In genomic region chr17:48563385-48563838, GRCh38 we compare ENCODE assay signal across 13 cellular contexts. TPM values are rescaled to one million over a fixed set of nuclear protein-coding genes. Genes with fewer than 3 reads are reported as not detected.
DNase-seq lines count a peak whose midpoint lies in the region; ATAC-seq and TF ChIP-seq lines count a peak whose summit lies in the region.
"Had no signal": no experiment of that assay in that cellular context is flagged by ENCODE, and none has a peak within 500 bp of the region (broad histone marks: within the 10 kb centered on the region; RNA-seq: fewer than 3 reads in every experiment).

No MANE protein-coding gene starts in this region.

- intact Hi-C loops in activated T-helper 2 cell treated with anti-CD3 and anti-CD28 coated beads, Interferon-gamma antibody, Interleukin-2, Interleukin-4, amounts not matched to agents 10 μg/mL and 5 μg/mL and 100 μg/mL, durations not matched to agents 14 hours and 24 hours and 36 hours (cut with micrococcal nuclease) = no loop called here

- peak overlapping the region; percentile 60 for H3K4me2 ChIP-seq in OCI-LY3 (ENCODE audit: low read length)
- H3K4me2 ChIP-seq in fibroblast of lung (ENCODE audit: extremely low read depth, insufficient read depth, low read length) = peak overlapping the region; percentile 60
- H3K4me2 ChIP-seq: BLaER1 had no signal

- no peaks in the 10 kb centered on the region for H3K9me3 ChIP-seq in OCI-LY3 (ENCODE audit: insufficient read depth, low read length)
- no peaks in the 10 kb centered on the region for H3K9me3 ChIP-seq in fibroblast of lung (ENCODE audit: control insufficient read depth, insufficient read depth, low read depth, low read length)
- H3K9me3 ChIP-seq: BLaER1 had no signal

- no peak for DNase-seq in AG10803 (ENCODE audit: low read depth)
- peak; percentile 49 to 75 for DNase-seq in fibroblast of lung (ENCODE audit: low read depth in 2 of 2)
- DNase-seq in progenitor cell of endocrine pancreas (ENCODE audit: low spot score, unreplicated experiment) = no peak
- DNase-seq in NOMO-1 treated with dmso at 0.1 percent for 144 hours (lab: John Stamatoyannopoulos, UW; ENCODE audit: unreplicated experiment) = no peak
- DNase-seq in activated T-cell treated with anti-CD3 and anti-CD28 coated beads, Interleukin-2, amount 50 U/mL, for 4 hours = no peak
- no peak for DNase-seq in activated T-helper 2 cell treated with anti-CD3 and anti-CD28 coated beads, Interferon-gamma antibody, Interleukin-2, Interleukin-4, amounts not matched to agents 10 μg/mL and 5 μg/mL and 100 μg/mL, durations not matched to agents 14 hours and 24 hours and 36 hours (ENCODE audit: low spot score)
- DNase-seq: effector CD4-positive, alpha-beta T cell; EL; hypothalamus had no signal

- H3K27me3 ChIP-seq in OCI-LY3 (ENCODE audit: low read depth, low read length) (no peaks in the 10 kb centered on the region), fibroblast of lung (ENCODE audit: control insufficient read depth, insufficient read depth, low read length) (no peaks in the 10 kb centered on the region)

- H3K9me3 Mint-ChIP-seq in progenitor cell of endocrine pancreas (ENCODE audit: low read depth) = no peaks in the 10 kb centered on the region
- H3K9me3 Mint-ChIP-seq in activated T-cell treated with anti-CD3 and anti-CD28 coated beads, Interleukin-2, amount 50 U/mL, for 4 hours = no peaks in the 10 kb centered on the region
- H3K9me3 Mint-ChIP-seq in activated T-helper 2 cell treated with anti-CD3 and anti-CD28 coated beads, Interferon-gamma antibody, Interleukin-2, Interleukin-4, amounts not matched to agents 10 μg/mL and 5 μg/mL and 100 μg/mL, durations not matched to agents 14 hours and 24 hours and 36 hours = no peaks in the 10 kb centered on the region

- H3K27ac ChIP-seq in OCI-LY3 (ENCODE audit: low read length) (peak overlapping the region; percentile 16; the same call in 1 of the 2 replicates), fibroblast of lung (ENCODE audit: insufficient read depth, low read length) (peak overlapping the region; percentile 1)
- H3K27ac ChIP-seq: BLaER1 had no signal

- H3K36me3 Mint-ChIP-seq in progenitor cell of endocrine pancreas (ENCODE audit: insufficient read depth) = no peaks in the 10 kb centered on the region
- no peaks in the 10 kb centered on the region for H3K36me3 Mint-ChIP-seq in activated T-cell treated with anti-CD3 and anti-CD28 coated beads, Interleukin-2, amount 50 U/mL, for 4 hours (ENCODE audit: insufficient read depth)
- H3K36me3 Mint-ChIP-seq in activated T-helper 2 cell treated with anti-CD3 and anti-CD28 coated beads, Interferon-gamma antibody, Interleukin-2, Interleukin-4, amounts not matched to agents 10 μg/mL and 5 μg/mL and 100 μg/mL, durations not matched to agents 14 hours and 24 hours and 36 hours (ENCODE audit: low read depth) = peaks cover 1% of the 10 kb centered on the region

- H3K4me1 ChIP-seq in OCI-LY3 (ENCODE audit: low read length) (peaks cover 37% of the 10 kb centered on the region), fibroblast of lung (ENCODE audit: control insufficient read depth, extremely low read depth, insufficient read depth, low read length) (peaks cover 60% of the 10 kb centered on the region)
- H3K4me1 ChIP-seq: BLaER1 had no signal

- H3K79me2 ChIP-seq in OCI-LY3 (ENCODE audit: low read length) = peaks cover 40% of the 10 kb centered on the region
- H3K79me2 ChIP-seq in fibroblast of lung (ENCODE audit: control insufficient read depth, insufficient read depth, low read length) = peaks cover 99% of the 10 kb centered on the region

- H2AFZ ChIP-seq in OCI-LY3 (ENCODE audit: low read depth, low read length) = no peak overlapping the region
- H2AFZ ChIP-seq in fibroblast of lung (ENCODE audit: low read length) = no peak overlapping the region

- no peak for ATAC-seq in activated T-cell treated with anti-CD3 and anti-CD28 coated beads, Interleukin-2, amount 50 U/mL, for 4 hours
- no peak for ATAC-seq in GM21515 (IDR thresholded peaks at IDR 0.05; ENCODE audit: unreplicated experiment)
- ATAC-seq: HCT116 had no signal

- H3K9ac ChIP-seq in OCI-LY3 (ENCODE audit: low read length) = peak overlapping the region; percentile 63
- H3K9ac ChIP-seq in fibroblast of lung (ENCODE audit: insufficient read depth, low read length) = no peak overlapping the region
- H3K9ac ChIP-seq: BLaER1 had no signal

- H3K36me3 ChIP-seq in OCI-LY3 (replicated peaks; ENCODE audit: low read depth, low read length) (peaks cover 25% of the 10 kb centered on the region), fibroblast of lung (ENCODE audit: control insufficient read depth, insufficient read depth, low read length) (peaks cover 15% of the 10 kb centered on the region)
- H3K36me3 ChIP-seq: BLaER1 had no signal

- TF ChIP-seq CTCF in AG10803 (conservative IDR thresholded peaks at IDR 0.05; ENCODE audit: low read length) = no peak
- TF ChIP-seq CTCF in OCI-LY3 (IDR thresholded peaks at IDR 0.05; ENCODE audit: low read depth, low read length) = no peak
- no peak for TF ChIP-seq CTCF in fibroblast of lung (conservative IDR thresholded peaks at IDR 0.05 in 1 of 2, IDR thresholded peaks at IDR 0.05 in 1 of 2; ENCODE audit: low read depth in 1 of 2, low read length in 2 of 2)
- no peak for TF ChIP-seq CTCF in progenitor cell of endocrine pancreas (IDR thresholded peaks at IDR 0.05; ENCODE audit: unreplicated experiment)

- H4K20me1 ChIP-seq in OCI-LY3 (ENCODE audit: insufficient read depth, low read length) (no peaks in the 10 kb centered on the region), fibroblast of lung (ENCODE audit: control insufficient read depth, extremely low read depth, insufficient read depth, low read length) (no peaks in the 10 kb centered on the region)

- H3K4me1 Mint-ChIP-seq in progenitor cell of endocrine pancreas (ENCODE audit: low read depth) = peaks cover 46% of the 10 kb centered on the region
- H3K4me1 Mint-ChIP-seq in activated T-cell treated with anti-CD3 and anti-CD28 coated beads, Interleukin-2, amount 50 U/mL, for 4 hours (ENCODE audit: low read depth) = peaks cover 5% of the 10 kb centered on the region
- peaks cover 7% of the 10 kb centered on the region for H3K4me1 Mint-ChIP-seq in activated T-helper 2 cell treated with anti-CD3 and anti-CD28 coated beads, Interferon-gamma antibody, Interleukin-2, Interleukin-4, amounts not matched to agents 10 μg/mL and 5 μg/mL and 100 μg/mL, durations not matched to agents 14 hours and 24 hours and 36 hours (ENCODE audit: low read depth)

- H3K4me3 Mint-ChIP-seq in progenitor cell of endocrine pancreas (ENCODE audit: low read depth) = peak overlapping the region; percentile 74
- no peak overlapping the region for H3K4me3 Mint-ChIP-seq in activated T-cell treated with anti-CD3 and anti-CD28 coated beads, Interleukin-2, amount 50 U/mL, for 4 hours
- H3K4me3 Mint-ChIP-seq in activated T-helper 2 cell treated with anti-CD3 and anti-CD28 coated beads, Interferon-gamma antibody, Interleukin-2, Interleukin-4, amounts not matched to agents 10 μg/mL and 5 μg/mL and 100 μg/mL, durations not matched to agents 14 hours and 24 hours and 36 hours (ENCODE audit: low read depth) = no peak overlapping the region

- H3K27me3 Mint-ChIP-seq in progenitor cell of endocrine pancreas = peaks cover 51% of the 10 kb centered on the region
- peaks cover 13% of the 10 kb centered on the region for H3K27me3 Mint-ChIP-seq in activated T-cell treated with anti-CD3 and anti-CD28 coated beads, Interleukin-2, amount 50 U/mL, for 4 hours (ENCODE audit: low read depth)
- H3K27me3 Mint-ChIP-seq in activated T-helper 2 cell treated with anti-CD3 and anti-CD28 coated beads, Interferon-gamma antibody, Interleukin-2, Interleukin-4, amounts not matched to agents 10 μg/mL and 5 μg/mL and 100 μg/mL, durations not matched to agents 14 hours and 24 hours and 36 hours (ENCODE audit: low read depth) = peaks cover 17% of the 10 kb centered on the region

- H3K4me3 ChIP-seq in AG10803 (ENCODE audit: low read length) (peak overlapping the region; percentile 60), OCI-LY3 (ENCODE audit: low read length) (peak overlapping the region; percentile 71), fibroblast of lung (replicated peaks in 1 of 4; ENCODE audit: control extremely low read depth in 1 of 4, insufficient read depth in 1 of 4, low read depth in 3 of 4, low read length in 4 of 4) (peak overlapping the region; percentile 42 to 98 (median 56))
- H3K4me3 ChIP-seq: BLaER1 had no signal

- H3K27ac Mint-ChIP-seq in progenitor cell of endocrine pancreas = peak overlapping the region; percentile 89
- H3K27ac Mint-ChIP-seq in activated T-helper 2 cell treated with anti-CD3 and anti-CD28 coated beads, Interferon-gamma antibody, Interleukin-2, Interleukin-4, amounts not matched to agents 10 μg/mL and 5 μg/mL and 100 μg/mL, durations not matched to agents 14 hours and 24 hours and 36 hours = no peak overlapping the region

RNA-seq across cellular contexts. Expression of gene HOXB4, which starts 14.7 kb away (rescaled TPM):
- total RNA-seq in fibroblast of lung = 6.2 and 8.9 TPM in 2 replicates
- polyA plus RNA-seq in fibroblast of lung = 3.4 and 3.8 TPM in 2 replicates
- 4.5 and 5.6 TPM in 2 replicates for polyA plus RNA-seq in fibroblast of lung (2012)
- 3.8 and 5.0 TPM in 2 replicates for polyA minus RNA-seq in fibroblast of lung (ENCODE audit: low replicate concordance)
- 3.4 and 6.0 TPM in 2 replicates for total RNA-seq in progenitor cell of endocrine pancreas
- total RNA-seq in activated T-cell treated with anti-CD3 and anti-CD28 coated beads, Interleukin-2, amount 50 U/mL, for 4 hours = 1 to 10 TPM in 2 of 3 donors, under 1 TPM in 1; 0.94 to 1.6 (median 1.4) TPM
- total RNA-seq in activated T-helper 2 cell treated with anti-CD3 and anti-CD28 coated beads, Interferon-gamma antibody, Interleukin-2, Interleukin-4, amounts not matched to agents 10 μg/mL and 5 μg/mL and 100 μg/mL, durations not matched to agents 14 hours and 24 hours and 36 hours = 3.0 and 3.3 TPM in 2 replicates

RNA-seq across cellular contexts. Expression of gene HOXB2, which starts 18.5 kb away (rescaled TPM):
- 9.2 and 12.2 TPM in 2 replicates for total RNA-seq in fibroblast of lung
- polyA plus RNA-seq in fibroblast of lung = 12.3 and 15.9 TPM in 2 replicates
- 18.2 and 25.8 TPM in 2 replicates for polyA plus RNA-seq in fibroblast of lung (2012)
- polyA minus RNA-seq in fibroblast of lung (ENCODE audit: low replicate concordance) = 10.2 and 12.9 TPM in 2 replicates
- total RNA-seq in progenitor cell of endocrine pancreas = 15.2 and 19.8 TPM in 2 replicates
- 10 to 100 TPM; 12.9 to 21.3 (median 12.9) TPM for total RNA-seq in activated T-cell treated with anti-CD3 and anti-CD28 coated beads, Interleukin-2, amount 50 U/mL, for 4 hours
- 22.2 and 23.9 TPM in 2 replicates for total RNA-seq in activated T-helper 2 cell treated with anti-CD3 and anti-CD28 coated beads, Interferon-gamma antibody, Interleukin-2, Interleukin-4, amounts not matched to agents 10 μg/mL and 5 μg/mL and 100 μg/mL, durations not matched to agents 14 hours and 24 hours and 36 hours

RNA-seq across cellular contexts. Expression of gene HOXB3, which starts 26.6 kb away (rescaled TPM):
- total RNA-seq in fibroblast of lung (15.7 and 28.6 TPM in 2 replicates), progenitor cell of endocrine pancreas (19.4 and 32.1 TPM in 2 replicates)
- polyA plus RNA-seq in fibroblast of lung = 15.7 and 19.5 TPM in 2 replicates
- 20.9 and 25.3 TPM in 2 replicates for polyA plus RNA-seq in fibroblast of lung (2012)
- 3.5 and 4.9 TPM in 2 replicates for polyA minus RNA-seq in fibroblast of lung (ENCODE audit: low replicate concordance)
- 1 to 10 TPM in 1 of 3 donors, under 1 TPM in 2; 0.50 to 1.0 (median 0.81) TPM for total RNA-seq in activated T-cell treated with anti-CD3 and anti-CD28 coated beads, Interleukin-2, amount 50 U/mL, for 4 hours
- 3.8 and 4.6 TPM in 2 replicates for total RNA-seq in activated T-helper 2 cell treated with anti-CD3 and anti-CD28 coated beads, Interferon-gamma antibody, Interleukin-2, Interleukin-4, amounts not matched to agents 10 μg/mL and 5 μg/mL and 100 μg/mL, durations not matched to agents 14 hours and 24 hours and 36 hours

RNA-seq across cellular contexts. Expression of gene HOXB5, which starts 30.2 kb away (rescaled TPM):
- total RNA-seq in fibroblast of lung = 1.0 and 2.1 TPM in 2 replicates
- 9.4 and 17.2 TPM in 2 replicates for polyA plus RNA-seq in fibroblast of lung
- 24.6 and 41.8 TPM in 2 replicates for polyA plus RNA-seq in fibroblast of lung (2012)
- 3.8 and 5.5 TPM in 2 replicates for polyA minus RNA-seq in fibroblast of lung (ENCODE audit: low replicate concordance)
- total RNA-seq in progenitor cell of endocrine pancreas = 2.1 and 5.6 TPM in 2 replicates
- total RNA-seq in activated T-cell treated with anti-CD3 and anti-CD28 coated beads, Interleukin-2, amount 50 U/mL, for 4 hours = under 1 TPM in 1 of 3 donors, not detected in 2; 0.08 TPM
- not detected in 2 replicates for total RNA-seq in activated T-helper 2 cell treated with anti-CD3 and anti-CD28 coated beads, Interferon-gamma antibody, Interleukin-2, Interleukin-4, amounts not matched to agents 10 μg/mL and 5 μg/mL and 100 μg/mL, durations not matched to agents 14 hours and 24 hours and 36 hours

RNA-seq across cellular contexts. Expression of gene HOXB1, which starts 32.6 kb away (rescaled TPM):
- not detected in 2 replicates for total RNA-seq in fibroblast of lung
- polyA plus RNA-seq in fibroblast of lung = not detected in 2 replicates
- polyA plus RNA-seq in fibroblast of lung (2012) = not detected in 2 replicates
- polyA minus RNA-seq in fibroblast of lung (ENCODE audit: low replicate concordance) = not detected in 2 replicates
- total RNA-seq in progenitor cell of endocrine pancreas = 0.96 and 2.2 TPM in 2 replicates
- total RNA-seq in activated T-cell treated with anti-CD3 and anti-CD28 coated beads, Interleukin-2, amount 50 U/mL, for 4 hours = not detected
- total RNA-seq in activated T-helper 2 cell treated with anti-CD3 and anti-CD28 coated beads, Interferon-gamma antibody, Interleukin-2, Interleukin-4, amounts not matched to agents 10 μg/mL and 5 μg/mL and 100 μg/mL, durations not matched to agents 14 hours and 24 hours and 36 hours = not detected in 2 replicates

Comparison
In these comparisons a context has a peak if more than half of its experiments do, and no peak if none do; other contexts are left out.
1. DNase-seq: peak in fibroblast of lung (2 of 2); none in AG10803 (single experiment), progenitor cell of endocrine pancreas (single experiment), NOMO-1 treated with dmso at 0.1 percent for 144 hours (single experiment), activated T-cell treated with anti-CD3 and anti-CD28 coated beads, Interleukin-2, amount 50 U/mL, for 4 hours (single experiment) and activated T-helper 2 cell treated with anti-CD3 and anti-CD28 coated beads, Interferon-gamma antibody, Interleukin-2, Interleukin-4, amounts not matched to agents 10 μg/mL and 5 μg/mL and 100 μg/mL, durations not matched to agents 14 hours and 24 hours and 36 hours (single experiment).
2. Peak in every context shown above with its lines, with median percentiles within 50 percentile points of each other: H3K4me3 ChIP-seq.